Comparison of ENCODE assay signal across 9 cellular contexts in the genomic region with DNA sequence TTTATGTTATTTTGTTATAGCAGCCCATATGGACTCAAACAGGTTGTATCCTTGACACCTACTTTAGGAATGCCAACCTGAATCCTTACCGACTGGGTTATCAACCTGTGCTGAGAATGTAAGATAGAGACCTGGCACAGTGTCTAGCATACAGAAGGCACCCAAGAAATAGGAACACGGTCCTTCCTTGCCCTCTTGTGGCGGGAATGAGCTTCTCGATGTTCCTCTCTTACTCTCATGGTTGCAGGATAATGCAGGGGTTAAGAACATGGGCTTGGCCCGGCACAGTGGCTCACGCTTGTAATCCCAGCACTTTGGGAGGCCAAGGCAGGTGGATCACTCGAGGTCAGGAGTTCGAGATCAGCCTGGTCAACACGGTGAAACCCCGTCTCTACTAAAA. TPM values are rescaled to one million over a fixed set of nuclear protein-coding genes. Genes with fewer than 3 reads are reported as not detected.
A peak's percentile ranks its signal among the peaks of the same experiment; 100 is the strongest.
DNase-seq lines count a peak whose midpoint lies in the region; ATAC-seq and TF ChIP-seq lines count a peak whose summit lies in the region.
"Had no signal": no experiment of that assay in that cellular context is flagged by ENCODE, and none has a peak within 500 bp of the region (broad histone marks: within the 10 kb centered on the region; RNA-seq: fewer than 3 reads in every experiment).

No MANE protein-coding gene starts in this region.

- intact Hi-C loops in stomach (cut with DNase I; ENCODE audit: low total_unique reads), result no loop called here
- intact Hi-C loops in aorta (cut with DNase I), result no loop called here

- H3K9me3 ChIP-seq in stomach (no peaks in the 10 kb centered on the region), aorta (ENCODE audit: control insufficient read depth, low read length) (no peaks in the 10 kb centered on the region)

- H3K36me3 ChIP-seq in stomach (peaks cover 18 to 85% (median 75%) of the 10 kb centered on the region in 4 donors), aorta (ENCODE audit: control insufficient read depth in 1 of 2, insufficient read depth in 2 of 2, low read length in 1 of 2) (peaks cover 0 to 6% of the 10 kb centered on the region in 2 donors)

- H3K4me1 ChIP-seq in stomach (peaks cover under 1 to 9% (median 4%) of the 10 kb centered on the region in 4 donors), aorta (ENCODE audit: control insufficient read depth in 1 of 2, insufficient read depth in 2 of 2, low read length in 2 of 2) (no peaks in the 10 kb centered on the region)

- no peak for ATAC-seq in aorta (ENCODE audit: low FRiP score)

- H3K4me3 ChIP-seq in stomach (no peak overlapping the region), aorta (ENCODE audit: low read length in 2 of 2) (no peak overlapping the region)

- TF ChIP-seq POLR2A in stomach (IDR thresholded peaks at IDR 0.05), result no peak

- H3K27ac ChIP-seq in stomach (no peak overlapping the region), aorta (ENCODE audit: low read depth in 1 of 2, low read length in 2 of 2) (no peak overlapping the region)
- H3K27ac ChIP-seq: KMS-11 had no signal

- WGBS in stomach, 5 donors, result 28 to 48% (median 33%) methylated on average over 10 of the region's 10 CpGs
- WGBS in aorta, 2 donors, result 50 to 56% methylated on average over 10 of the region's 10 CpGs

- H3K27me3 ChIP-seq in stomach, result no peaks in the 10 kb centered on the region
- no peaks in the 10 kb centered on the region for H3K27me3 ChIP-seq in aorta (ENCODE audit: control insufficient read depth in 1 of 2, insufficient read depth in 2 of 2, low read length in 1 of 2)

- peak in 5 of 7 experiments; percentile 17 to 77 (median 47) for TF ChIP-seq CTCF in stomach (IDR thresholded peaks at IDR 0.05)

- no peak for TF ChIP-seq EP300 in stomach (IDR thresholded peaks at IDR 0.05)

- DNase-seq in DMS 273 (lab: John Stamatoyannopoulos, UW; ENCODE audit: unreplicated experiment) (peak; percentile 60), DMS 273 treated with DMSO at 0.1 percent for 48 hours (lab: John Stamatoyannopoulos, UW) (no peak), RPMI7951 (ENCODE audit: low read depth) (peak; percentile 22), glomerular visceral epithelial cell (ENCODE audit: extremely low spot score) (peak; percentile 38), stomach (peak; percentile 76), aorta (no peak), UCSD-AML1 (lab: John Stamatoyannopoulos, UW; ENCODE audit: unreplicated experiment) (no peak), middle frontal gyrus (ENCODE audit: extremely low spot score, low spot score) (no peak)

RNA-seq across cellular contexts. Expression of gene C12orf43, which starts 6.5 kb away (rescaled TPM):
- total RNA-seq in RPMI7951 (2014; rRNA removed; shearing (Covaris generic)), result 10.0 and 11.3 TPM in 2 replicates
- total RNA-seq in stomach, result 10 to 100 TPM in 3 of 5 donors, 1 to 10 TPM in 2; 5.5 to 42.4 (median 17.4) TPM
- polyA plus RNA-seq in stomach, result 10 to 100 TPM in 1 of 3 donors, 1 to 10 TPM in 2; 8.1 to 18.3 (median 8.5) TPM
- 10 to 100 TPM; 11.6 to 15.7 TPM for total RNA-seq in aorta
- polyA plus RNA-seq in aorta, result 10 to 100 TPM; 11.3 to 15.4 TPM

RNA-seq across cellular contexts. Expression of gene OASL, which starts 29.3 kb away (rescaled TPM):
- 2.9 and 3.0 TPM in 2 replicates for total RNA-seq in RPMI7951 (2014; rRNA removed; shearing (Covaris generic))
- total RNA-seq in stomach, result 10 to 100 TPM in 3 of 5 donors, not detected in 2; 19.3 to 35.0 (median 24.8) TPM
- polyA plus RNA-seq in stomach, result 10 to 100 TPM in 1 of 3 donors, 1 to 10 TPM in 2; 2.1 to 54.7 (median 4.5) TPM
- 1 to 10 TPM in 1 of 2 donors, under 1 TPM in 1; 0.96 to 1.7 TPM for total RNA-seq in aorta
- polyA plus RNA-seq in aorta, result 1 to 10 TPM in 1 of 2 donors, under 1 TPM in 1; 0.49 to 3.1 TPM

RNA-seq across cellular contexts. Expression of gene HNF1A, which starts 31.4 kb away (rescaled TPM):
- total RNA-seq in RPMI7951 (2014; rRNA removed; shearing (Covaris generic)), result not detected in 2 replicates
- 10 to 100 TPM in 2 of 5 donors, 1 to 10 TPM in 2, under 1 TPM in 1; 0.89 to 14.5 (median 7.0) TPM for total RNA-seq in stomach
- 1 to 10 TPM; 4.4 to 8.2 (median 4.8) TPM for polyA plus RNA-seq in stomach
- not detected for total RNA-seq in aorta
- polyA plus RNA-seq in aorta, result 1 to 10 TPM in 1 of 2 donors, under 1 TPM in 1; 0.18 to 5.4 TPM

Comparison
In these comparisons a context has a peak if more than half of its experiments do, and no peak if none do; other contexts are left out.
1. DNase-seq: peak in DMS 273 (single experiment), RPMI7951 (single experiment), glomerular visceral epithelial cell (single experiment) and stomach (single experiment); none in DMS 273 treated with DMSO at 0.1 percent for 48 hours (single experiment), aorta (0 of 2), UCSD-AML1 (single experiment) and middle frontal gyrus (single experiment).